ENCODE assay signal across 1 cellular context in genomic region chr21:37073417-37074194, GRCh38.
TF ChIP-seq lines count a peak whose summit lies in the region.

No MANE protein-coding gene starts in this region.

TF ChIP-seq in K562, 482 proteins besides CTCF, POLR2A, EP300 and RAD21 (continued from another document and continues in another):
- TF ChIP-seq, protein P1, sequence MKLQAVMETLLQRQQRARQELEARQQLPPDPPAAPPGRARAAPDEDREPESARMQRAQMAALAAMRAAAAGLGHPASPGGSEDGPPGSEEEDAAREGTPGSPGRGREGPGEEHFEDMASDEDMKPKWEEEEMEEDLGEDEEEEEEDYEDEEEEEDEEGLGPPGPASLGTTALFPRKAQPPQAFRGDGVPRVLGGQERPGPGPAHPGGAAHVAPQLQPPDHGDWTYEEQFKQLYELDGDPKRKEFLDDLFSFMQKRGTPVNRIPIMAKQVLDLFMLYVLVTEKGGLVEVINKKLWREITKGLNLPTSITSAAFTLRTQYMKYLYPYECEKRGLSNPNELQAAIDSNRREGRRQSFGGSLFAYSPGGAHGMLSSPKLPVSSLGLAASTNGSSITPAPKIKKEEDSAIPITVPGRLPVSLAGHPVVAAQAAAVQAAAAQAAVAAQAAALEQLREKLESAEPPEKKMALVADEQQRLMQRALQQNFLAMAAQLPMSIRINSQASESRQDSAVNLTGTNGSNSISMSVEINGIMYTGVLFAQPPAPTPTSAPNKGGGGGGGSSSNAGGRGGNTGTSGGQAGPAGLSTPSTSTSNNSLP (IDR thresholded peaks at IDR 0.05; ENCODE audit: borderline replicate concordance, low read depth, low read length), result no peak
- TF ChIP-seq MAZ (CRISPR knock-in tag; conservative IDR thresholded peaks at IDR 0.05 in 1 of 2, IDR thresholded peaks at IDR 0.05 in 1 of 2) (no peak; a peak in 1 of 4 replicates), NR2F6 (CRISPR knock-in tag; IDR thresholded peaks at IDR 0.05) (no peak), ETV5 (CRISPR knock-in tag; IDR thresholded peaks at IDR 0.05; ENCODE audit: low read depth) (0 out of 2 replicates have a peak, but pooled peaks have one; percentile 7), HDAC6 (IDR thresholded peaks at IDR 0.05; ENCODE audit: low read depth, low read length) (0 out of 2 replicates have a peak, but pooled peaks have one; percentile 51), ETV6 (IDR thresholded peaks at IDR 0.05; ENCODE audit: borderline replicate concordance in 1 of 2, low read depth in 2 of 2, low read length in 1 of 2) (no peak), ETV6 (CRISPR knock-in tag; IDR thresholded peaks at IDR 0.05; ENCODE audit: borderline replicate concordance) (no peak), CREM (IDR thresholded peaks at IDR 0.05; ENCODE audit: low read depth) (peak; percentile 31; the same call in 1 of the 2 replicates), ZNF184 (CRISPR knock-in tag; IDR thresholded peaks at IDR 0.05) (no peak), CREB1 (IDR thresholded peaks at IDR 0.05) (no peak), CREB1 (CRISPR knock-in tag; IDR thresholded peaks at IDR 0.05) (peak; percentile 76; the same call in 1 of the 2 replicates), NFRKB (IDR thresholded peaks at IDR 0.05; ENCODE audit: low read depth) (no peak), ZNF511 (CRISPR knock-in tag; IDR thresholded peaks at IDR 0.05) (peak; percentile 73; the same call in 1 of the 2 replicates), MTA3 (IDR thresholded peaks at IDR 0.05; ENCODE audit: borderline replicate concordance) (peak; percentile 85), SMARCA4 (IDR thresholded peaks at IDR 0.05) (peak; percentile 62; the same call in 1 of the 2 replicates), NELFE (IDR thresholded peaks at IDR 0.05; ENCODE audit: insufficient read depth, insufficient read length) (no peak), ZNF431 (CRISPR knock-in tag; IDR thresholded peaks at IDR 0.05) (peak; percentile 45; the same call in 1 of the 2 replicates), TGIF2 (CRISPR knock-in tag; IDR thresholded peaks at IDR 0.05) (no peak), MEIS2 (IDR thresholded peaks at IDR 0.05; ENCODE audit: partially characterized antibody) (peak; percentile 21), SNIP1 (IDR thresholded peaks at IDR 0.05; ENCODE audit: low read depth) (no peak), ELF4 (CRISPR knock-in tag; IDR thresholded peaks at IDR 0.05) (no peak), TAF7 (tag; IDR thresholded peaks at IDR 0.05) (peak; percentile 47; the same call in 1 of the 2 replicates), KDM5B (IDR thresholded peaks at IDR 0.05; ENCODE audit: insufficient replicate concordance, low read depth, low read length) (peak; percentile 18), BHLHE40 (IDR thresholded peaks at IDR 0.05; ENCODE audit: low read length) (peak; percentile 67), ZHX1 (conservative IDR thresholded peaks at IDR 0.05; ENCODE audit: low read length) (no peak), EP400 (IDR thresholded peaks at IDR 0.05) (peak; percentile 62), FOXA1 (IDR thresholded peaks at IDR 0.05; ENCODE audit: borderline replicate concordance) (no peak), ETS1 (conservative IDR thresholded peaks at IDR 0.05; ENCODE audit: control insufficient read depth, low read depth, low read length) (peak; percentile 56; the same call in 1 of the 2 replicates), U2AF1 (optimal IDR thresholded peaks at IDR 0.05; ENCODE audit: low read depth, low read length) (peak; percentile 63)
- TF ChIP-seq, protein P2, sequence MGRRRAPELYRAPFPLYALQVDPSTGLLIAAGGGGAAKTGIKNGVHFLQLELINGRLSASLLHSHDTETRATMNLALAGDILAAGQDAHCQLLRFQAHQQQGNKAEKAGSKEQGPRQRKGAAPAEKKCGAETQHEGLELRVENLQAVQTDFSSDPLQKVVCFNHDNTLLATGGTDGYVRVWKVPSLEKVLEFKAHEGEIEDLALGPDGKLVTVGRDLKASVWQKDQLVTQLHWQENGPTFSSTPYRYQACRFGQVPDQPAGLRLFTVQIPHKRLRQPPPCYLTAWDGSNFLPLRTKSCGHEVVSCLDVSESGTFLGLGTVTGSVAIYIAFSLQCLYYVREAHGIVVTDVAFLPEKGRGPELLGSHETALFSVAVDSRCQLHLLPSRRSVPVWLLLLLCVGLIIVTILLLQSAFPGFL (CRISPR knock-in tag; IDR thresholded peaks at IDR 0.05), result no peak; the same call in 1 of the 2 replicates
- TF ChIP-seq, protein P3, sequence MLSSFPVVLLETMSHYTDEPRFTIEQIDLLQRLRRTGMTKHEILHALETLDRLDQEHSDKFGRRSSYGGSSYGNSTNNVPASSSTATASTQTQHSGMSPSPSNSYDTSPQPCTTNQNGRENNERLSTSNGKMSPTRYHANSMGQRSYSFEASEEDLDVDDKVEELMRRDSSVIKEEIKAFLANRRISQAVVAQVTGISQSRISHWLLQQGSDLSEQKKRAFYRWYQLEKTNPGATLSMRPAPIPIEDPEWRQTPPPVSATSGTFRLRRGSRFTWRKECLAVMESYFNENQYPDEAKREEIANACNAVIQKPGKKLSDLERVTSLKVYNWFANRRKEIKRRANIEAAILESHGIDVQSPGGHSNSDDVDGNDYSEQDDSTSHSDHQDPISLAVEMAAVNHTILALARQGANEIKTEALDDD (IDR thresholded peaks at IDR 0.05), result no peak
- TF ChIP-seq, protein P4, sequence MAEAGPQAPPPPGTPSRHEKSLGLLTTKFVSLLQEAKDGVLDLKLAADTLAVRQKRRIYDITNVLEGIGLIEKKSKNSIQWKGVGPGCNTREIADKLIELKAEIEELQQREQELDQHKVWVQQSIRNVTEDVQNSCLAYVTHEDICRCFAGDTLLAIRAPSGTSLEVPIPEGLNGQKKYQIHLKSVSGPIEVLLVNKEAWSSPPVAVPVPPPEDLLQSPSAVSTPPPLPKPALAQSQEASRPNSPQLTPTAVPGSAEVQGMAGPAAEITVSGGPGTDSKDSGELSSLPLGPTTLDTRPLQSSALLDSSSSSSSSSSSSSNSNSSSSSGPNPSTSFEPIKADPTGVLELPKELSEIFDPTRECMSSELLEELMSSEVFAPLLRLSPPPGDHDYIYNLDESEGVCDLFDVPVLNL (CRISPR knock-in tag; IDR thresholded peaks at IDR 0.05; ENCODE audit: low read depth), result peak; percentile 24; the same call in 1 of the 2 replicates
- TF ChIP-seq, protein P5, sequence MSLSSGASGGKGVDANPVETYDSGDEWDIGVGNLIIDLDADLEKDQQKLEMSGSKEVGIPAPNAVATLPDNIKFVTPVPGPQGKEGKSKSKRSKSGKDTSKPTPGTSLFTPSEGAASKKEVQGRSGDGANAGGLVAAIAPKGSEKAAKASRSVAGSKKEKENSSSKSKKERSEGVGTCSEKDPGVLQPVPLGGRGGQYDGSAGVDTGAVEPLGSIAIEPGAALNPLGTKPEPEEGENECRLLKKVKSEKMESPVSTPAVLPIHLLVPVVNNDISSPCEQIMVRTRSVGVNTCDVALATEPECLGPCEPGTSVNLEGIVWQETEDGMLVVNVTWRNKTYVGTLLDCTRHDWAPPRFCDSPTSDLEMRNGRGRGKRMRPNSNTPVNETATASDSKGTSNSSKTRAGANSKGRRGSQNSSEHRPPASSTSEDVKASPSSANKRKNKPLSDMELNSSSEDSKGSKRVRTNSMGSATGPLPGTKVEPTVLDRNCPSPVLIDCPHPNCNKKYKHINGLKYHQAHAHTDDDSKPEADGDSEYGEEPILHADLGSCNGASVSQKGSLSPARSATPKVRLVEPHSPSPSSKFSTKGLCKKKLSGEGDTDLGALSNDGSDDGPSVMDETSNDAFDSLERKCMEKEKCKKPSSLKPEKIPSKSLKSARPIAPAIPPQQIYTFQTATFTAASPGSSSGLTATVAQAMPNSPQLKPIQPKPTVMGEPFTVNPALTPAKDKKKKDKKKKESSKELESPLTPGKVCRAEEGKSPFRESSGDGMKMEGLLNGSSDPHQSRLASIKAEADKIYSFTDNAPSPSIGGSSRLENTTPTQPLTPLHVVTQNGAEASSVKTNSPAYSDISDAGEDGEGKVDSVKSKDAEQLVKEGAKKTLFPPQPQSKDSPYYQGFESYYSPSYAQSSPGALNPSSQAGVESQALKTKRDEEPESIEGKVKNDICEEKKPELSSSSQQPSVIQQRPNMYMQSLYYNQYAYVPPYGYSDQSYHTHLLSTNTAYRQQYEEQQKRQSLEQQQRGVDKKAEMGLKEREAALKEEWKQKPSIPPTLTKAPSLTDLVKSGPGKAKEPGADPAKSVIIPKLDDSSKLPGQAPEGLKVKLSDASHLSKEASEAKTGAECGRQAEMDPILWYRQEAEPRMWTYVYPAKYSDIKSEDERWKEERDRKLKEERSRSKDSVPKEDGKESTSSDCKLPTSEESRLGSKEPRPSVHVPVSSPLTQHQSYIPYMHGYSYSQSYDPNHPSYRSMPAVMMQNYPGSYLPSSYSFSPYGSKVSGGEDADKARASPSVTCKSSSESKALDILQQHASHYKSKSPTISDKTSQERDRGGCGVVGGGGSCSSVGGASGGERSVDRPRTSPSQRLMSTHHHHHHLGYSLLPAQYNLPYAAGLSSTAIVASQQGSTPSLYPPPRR (CRISPR knock-in tag; IDR thresholded peaks at IDR 0.05; ENCODE audit: borderline replicate concordance), result 0 out of 2 replicates have a peak, but pooled peaks have one; percentile 28
- TF ChIP-seq, protein P6, sequence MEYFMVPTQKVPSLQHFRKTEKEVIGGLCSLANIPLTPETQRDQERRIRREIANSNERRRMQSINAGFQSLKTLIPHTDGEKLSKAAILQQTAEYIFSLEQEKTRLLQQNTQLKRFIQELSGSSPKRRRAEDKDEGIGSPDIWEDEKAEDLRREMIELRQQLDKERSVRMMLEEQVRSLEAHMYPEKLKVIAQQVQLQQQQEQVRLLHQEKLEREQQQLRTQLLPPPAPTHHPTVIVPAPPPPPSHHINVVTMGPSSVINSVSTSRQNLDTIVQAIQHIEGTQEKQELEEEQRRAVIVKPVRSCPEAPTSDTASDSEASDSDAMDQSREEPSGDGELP (CRISPR knock-in tag; IDR thresholded peaks at IDR 0.05; ENCODE audit: borderline replicate concordance), result peak; percentile 72; the same call in 1 of the 2 replicates
- TF ChIP-seq, protein P7, sequence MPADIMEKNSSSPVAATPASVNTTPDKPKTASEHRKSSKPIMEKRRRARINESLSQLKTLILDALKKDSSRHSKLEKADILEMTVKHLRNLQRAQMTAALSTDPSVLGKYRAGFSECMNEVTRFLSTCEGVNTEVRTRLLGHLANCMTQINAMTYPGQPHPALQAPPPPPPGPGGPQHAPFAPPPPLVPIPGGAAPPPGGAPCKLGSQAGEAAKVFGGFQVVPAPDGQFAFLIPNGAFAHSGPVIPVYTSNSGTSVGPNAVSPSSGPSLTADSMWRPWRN (IDR thresholded peaks at IDR 0.05; ENCODE audit: low read depth), result no peak
- TF ChIP-seq, protein P8, sequence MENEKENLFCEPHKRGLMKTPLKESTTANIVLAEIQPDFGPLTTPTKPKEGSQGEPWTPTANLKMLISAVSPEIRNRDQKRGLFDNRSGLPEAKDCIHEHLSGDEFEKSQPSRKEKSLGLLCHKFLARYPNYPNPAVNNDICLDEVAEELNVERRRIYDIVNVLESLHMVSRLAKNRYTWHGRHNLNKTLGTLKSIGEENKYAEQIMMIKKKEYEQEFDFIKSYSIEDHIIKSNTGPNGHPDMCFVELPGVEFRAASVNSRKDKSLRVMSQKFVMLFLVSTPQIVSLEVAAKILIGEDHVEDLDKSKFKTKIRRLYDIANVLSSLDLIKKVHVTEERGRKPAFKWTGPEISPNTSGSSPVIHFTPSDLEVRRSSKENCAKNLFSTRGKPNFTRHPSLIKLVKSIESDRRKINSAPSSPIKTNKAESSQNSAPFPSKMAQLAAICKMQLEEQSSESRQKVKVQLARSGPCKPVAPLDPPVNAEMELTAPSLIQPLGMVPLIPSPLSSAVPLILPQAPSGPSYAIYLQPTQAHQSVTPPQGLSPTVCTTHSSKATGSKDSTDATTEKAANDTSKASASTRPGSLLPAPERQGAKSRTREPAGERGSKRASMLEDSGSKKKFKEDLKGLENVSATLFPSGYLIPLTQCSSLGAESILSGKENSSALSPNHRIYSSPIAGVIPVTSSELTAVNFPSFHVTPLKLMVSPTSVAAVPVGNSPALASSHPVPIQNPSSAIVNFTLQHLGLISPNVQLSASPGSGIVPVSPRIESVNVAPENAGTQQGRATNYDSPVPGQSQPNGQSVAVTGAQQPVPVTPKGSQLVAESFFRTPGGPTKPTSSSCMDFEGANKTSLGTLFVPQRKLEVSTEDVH (IDR thresholded peaks at IDR 0.05; ENCODE audit: low read depth, partially characterized antibody), result no peak
- TF ChIP-seq, protein P9, sequence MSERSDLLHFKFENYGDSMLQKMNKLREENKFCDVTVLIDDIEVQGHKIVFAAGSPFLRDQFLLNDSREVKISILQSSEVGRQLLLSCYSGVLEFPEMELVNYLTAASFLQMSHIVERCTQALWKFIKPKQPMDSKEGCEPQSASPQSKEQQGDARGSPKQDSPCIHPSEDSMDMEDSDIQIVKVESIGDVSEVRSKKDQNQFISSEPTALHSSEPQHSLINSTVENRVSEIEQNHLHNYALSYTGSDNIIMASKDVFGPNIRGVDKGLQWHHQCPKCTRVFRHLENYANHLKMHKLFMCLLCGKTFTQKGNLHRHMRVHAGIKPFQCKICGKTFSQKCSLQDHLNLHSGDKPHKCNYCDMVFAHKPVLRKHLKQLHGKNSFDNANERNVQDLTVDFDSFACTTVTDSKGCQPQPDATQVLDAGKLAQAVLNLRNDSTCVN (CRISPR knock-in tag; IDR thresholded peaks at IDR 0.05), result 0 out of 2 replicates have a peak, but pooled peaks have one; percentile 15
